ENCODE assay signal across 21 cellular contexts in the genomic region with DNA sequence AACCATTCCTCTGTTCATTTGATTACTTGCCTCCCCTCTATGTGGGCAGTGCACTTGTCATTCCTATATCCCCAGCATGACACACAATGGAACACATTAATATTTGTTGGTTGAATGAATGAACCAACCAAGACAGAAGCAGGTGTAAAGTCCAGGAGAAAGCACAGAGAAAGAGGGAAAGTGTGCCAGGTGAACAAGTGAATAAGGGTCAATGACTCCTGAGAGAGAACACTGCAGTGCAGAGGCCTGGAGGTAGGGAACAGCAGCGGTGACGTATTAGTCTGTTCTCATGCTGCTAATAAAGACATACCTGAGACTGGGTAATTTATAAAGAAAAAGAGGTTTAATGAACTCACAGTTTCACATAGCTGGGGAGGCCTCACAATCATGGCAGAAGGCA.
"Had no signal": no experiment of that assay in that cellular context is flagged by ENCODE, and none has a peak within 500 bp of the region (broad histone marks: within the 10 kb centered on the region; RNA-seq: fewer than 3 reads in every experiment).

No MANE protein-coding gene starts in this region.

- FAIRE-seq: K562, RCC 7860 had no signal

- DNase-seq: Kasumi-1, MM.1S, NCI-H1092 treated with DMSO at 0.1 percent for 48 hours, NCI-H1436, NCI-H187, NCI-H2029, NCI-H2081 treated with DMSO at 0.1 percent for 48 hours, NCI-H2171, NCI-H226, NCI-H446, NCI-H510A, NCI-H524 treated with DMSO at 0.1 percent for 48 hours, NCI-H69, NCI-H774, RPMI8226, SHP77, SK-N-SH had no signal

- H3K27me3 Mint-ChIP-seq: IgD-negative memory B cell had no signal

- H3K27ac ChIP-seq: KMS-11 had no signal

- H3K4me2 ChIP-seq: KMS-11, SK-N-SH had no signal

- H3K9me3 ChIP-seq: SK-N-SH had no signal

- H3K4me3 ChIP-seq: K562 had no signal

- H3K9ac ChIP-seq: KMS-11, SK-N-SH had no signal

- H3K4me3 Mint-ChIP-seq: IgD-negative memory B cell had no signal

- H3K4me1 Mint-ChIP-seq: IgD-negative memory B cell had no signal

- ATAC-seq: K562 had no signal
